14 cellular contexts compared by ENCODE assay signal in the genomic region with DNA sequence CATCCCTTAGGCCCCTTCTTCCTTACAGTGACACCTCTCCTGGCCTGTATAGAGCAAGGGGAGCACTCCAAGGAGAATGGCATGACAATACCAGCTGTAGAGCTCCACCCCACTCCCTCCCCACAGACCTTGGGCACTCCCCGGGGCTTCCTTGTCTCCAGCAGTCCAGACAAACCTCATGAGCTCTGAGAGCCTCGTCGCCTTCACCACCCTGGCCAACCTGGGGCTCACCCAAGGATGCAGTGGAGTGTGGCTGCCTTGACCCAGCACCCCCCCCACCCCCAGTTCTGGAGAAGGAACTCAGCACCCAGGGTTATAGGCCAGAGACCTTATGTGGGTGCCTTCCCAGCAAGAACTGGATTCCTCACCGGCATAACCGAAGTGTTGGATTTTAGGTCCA. TPM values are rescaled to one million over a fixed set of nuclear protein-coding genes. Genes with fewer than 3 reads are reported as not detected.
"Had no signal": no experiment of that assay in that cellular context is flagged by ENCODE, and none has a peak within 500 bp of the region (broad histone marks: within the 10 kb centered on the region; RNA-seq: fewer than 3 reads in every experiment).

No MANE protein-coding gene starts in this region.

- ATAC-seq: gastrocnemius medialis; left cardiac atrium; right cardiac atrium; stimulated activated effector memory CD8-positive, alpha-beta T cell treated with anti-CD3 and anti-CD28 coated beads, Interleukin-12 subunit alpha, Interleukin-12 subunit beta, amount 100 ng/mL, for 72 hours; stimulated activated naive CD8-positive, alpha-beta T cell treated with anti-CD3 and anti-CD28 coated beads, Interleukin-15, Interleukin-2, amounts not matched to agents 100 U/mL and 50 U/mL, for 24 hours had no signal

- H3K27me3 ChIP-seq: gastrocnemius medialis had no signal

- H3K4me1 ChIP-seq: gastrocnemius medialis had no signal

- DNase-seq: caudate nucleus; cortex of kidney; dorsolateral prefrontal cortex; effector CD8-positive, alpha-beta T cell; gastrocnemius medialis; immature natural killer cell; left cardiac atrium; mesendoderm; right cardiac atrium; stimulated activated CD4-positive, alpha-beta T cell treated with anti-CD3 and anti-CD28 coated beads, Interleukin-4, amount 100 ng/mL, for 1 hour; stimulated activated CD8-positive, alpha-beta memory T cell treated with anti-CD3 and anti-CD28 coated beads, Interleukin-4, amount 100 ng/mL, for 48 hours; stimulated activated naive CD8-positive, alpha-beta T cell treated with anti-CD3 and anti-CD28 coated beads, Interleukin-15, Interleukin-2, amounts not matched to agents 100 U/mL and 50 U/mL, for 24 hours had no signal

- H3K4me3 ChIP-seq: dorsolateral prefrontal cortex, gastrocnemius medialis had no signal

- H3K9me3 ChIP-seq: gastrocnemius medialis had no signal

- H3K27ac ChIP-seq: dorsolateral prefrontal cortex, gastrocnemius medialis had no signal

- H3K36me3 ChIP-seq: gastrocnemius medialis had no signal

RNA-seq across cellular contexts. Expression of gene SLCO2A1, which starts 7.4 kb away (rescaled TPM):
- total RNA-seq: mononuclear cell had no signal
